ENCODE assay signal across 12 cellular contexts in the genomic region with DNA sequence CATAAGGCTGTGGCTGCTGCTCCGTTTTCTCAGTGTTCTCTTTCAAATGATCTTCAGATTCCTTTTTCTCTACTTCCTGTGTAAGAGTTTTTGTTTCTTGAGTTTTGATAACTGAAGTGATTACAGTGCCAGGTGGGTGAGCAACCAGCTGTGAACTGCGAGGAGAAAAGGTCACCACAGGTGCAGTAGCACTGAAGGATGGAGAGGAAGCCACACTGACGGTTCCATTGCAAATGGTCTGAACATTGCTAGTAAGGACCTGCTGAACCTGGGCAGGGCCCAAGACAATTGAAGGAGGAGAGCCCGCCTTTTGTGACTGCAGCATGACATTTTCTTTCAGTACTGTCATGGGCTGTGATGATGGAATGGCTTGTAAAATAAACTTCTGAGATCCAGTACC.
DNase-seq lines count a peak whose midpoint lies in the region; ATAC-seq, FAIRE-seq and TF ChIP-seq lines count a peak whose summit lies in the region.
"Had no signal": no experiment of that assay in that cellular context is flagged by ENCODE, and none has a peak within 500 bp of the region (broad histone marks: within the 10 kb centered on the region; RNA-seq: fewer than 3 reads in every experiment).

No MANE protein-coding gene starts in this region.

- no peaks in the 10 kb centered on the region for H3F3A ChIP-seq in smooth muscle cell (ENCODE audit: low read depth)

- H3K4me3 Mint-ChIP-seq in activated naive CD8-positive, alpha-beta T cell treated with anti-CD3 and anti-CD28 coated beads, Interleukin-2, amount 50 U/mL, for 24 hours: no peak overlapping the region

- peak; percentile 48 for ATAC-seq in HG03135 (IDR thresholded peaks at IDR 0.05; ENCODE audit: unreplicated experiment)
- peak; percentile 43 for ATAC-seq in activated naive CD8-positive, alpha-beta T cell treated with anti-CD3 and anti-CD28 coated beads, Interleukin-2, amount 50 U/mL, for 24 hours

- no peak overlapping the region for H3K4me2 ChIP-seq in smooth muscle cell

- H3K4me1 Mint-ChIP-seq in activated naive CD8-positive, alpha-beta T cell treated with anti-CD3 and anti-CD28 coated beads, Interleukin-2, amount 50 U/mL, for 24 hours: peaks cover 41% of the 10 kb centered on the region

- no peak for TF ChIP-seq CTCF in smooth muscle cell (IDR thresholded peaks at IDR 0.05; ENCODE audit: borderline replicate concordance, insufficient read depth, poor library complexity, severe bottlenecking)

- H3K9me3 Mint-ChIP-seq in activated naive CD8-positive, alpha-beta T cell treated with anti-CD3 and anti-CD28 coated beads, Interleukin-2, amount 50 U/mL, for 24 hours: no peaks in the 10 kb centered on the region

- DNase-seq in DMS79 treated with DMSO at 0.1 percent for 48 hours (lab: John Stamatoyannopoulos, UW): peak; percentile 79
- peak; percentile 38 for DNase-seq in GM19239 (ENCODE audit: insufficient read length, low spot score)
- DNase-seq in activated naive CD8-positive, alpha-beta T cell treated with anti-CD3 and anti-CD28 coated beads, Interleukin-2, amount 50 U/mL, for 24 hours: no peak
- DNase-seq in smooth muscle cell (lab: John Stamatoyannopoulos, UW; ENCODE audit: unreplicated experiment): no peak
- no peak for DNase-seq in NCI-H187 (lab: John Stamatoyannopoulos, UW)
- DNase-seq in HT-29 (ENCODE audit: low spot score): no peak
- no peak for DNase-seq in HuH-7 (ENCODE audit: low spot score)
- DNase-seq: Caco-2, kidney glomerular epithelial cell, NCI-H524 treated with DMSO at 0.1 percent for 48 hours, T1000 had no signal

- no peak overlapping the region for H3K4me3 ChIP-seq in smooth muscle cell

- peaks cover 48% of the 10 kb centered on the region for H3K36me3 Mint-ChIP-seq in activated naive CD8-positive, alpha-beta T cell treated with anti-CD3 and anti-CD28 coated beads, Interleukin-2, amount 50 U/mL, for 24 hours (ENCODE audit: low read depth)

- H3K79me2 ChIP-seq in smooth muscle cell (ENCODE audit: low read depth): no peaks in the 10 kb centered on the region

- no peaks in the 10 kb centered on the region for H3K27me3 ChIP-seq in smooth muscle cell (ENCODE audit: low read depth)

- H3K27ac Mint-ChIP-seq in activated naive CD8-positive, alpha-beta T cell treated with anti-CD3 and anti-CD28 coated beads, Interleukin-2, amount 50 U/mL, for 24 hours: peak overlapping the region; percentile 85

- peak; percentile 91 for FAIRE-seq in GM19239 (lab: Jason Lieb, UNC)

- no peak overlapping the region for H3K9ac ChIP-seq in smooth muscle cell (ENCODE audit: low read depth)

- no peaks in the 10 kb centered on the region for H3K4me1 ChIP-seq in smooth muscle cell (ENCODE audit: low read depth)
- H3K4me1 ChIP-seq: Caco-2 had no signal

- 94% methylated on average over 4 of the region's 4 CpGs for WGBS in smooth muscle cell (ENCODE audit: low lambda C conversion rate)

- H3K36me3 ChIP-seq in smooth muscle cell (ENCODE audit: low read depth): peaks cover 9% of the 10 kb centered on the region

- H3K27ac ChIP-seq in smooth muscle cell (ENCODE audit: low read depth): no peak overlapping the region

- H3K27me3 Mint-ChIP-seq in activated naive CD8-positive, alpha-beta T cell treated with anti-CD3 and anti-CD28 coated beads, Interleukin-2, amount 50 U/mL, for 24 hours: no peaks in the 10 kb centered on the region

- H4K20me1 ChIP-seq in smooth muscle cell (ENCODE audit: low read depth): peaks cover 3% of the 10 kb centered on the region

- no peak overlapping the region for H2AFZ ChIP-seq in smooth muscle cell (ENCODE audit: low read depth)

- no peaks in the 10 kb centered on the region for H3K9me3 ChIP-seq in smooth muscle cell (replicated peaks; ENCODE audit: low read depth)
- H3K9me3 ChIP-seq: Caco-2 had no signal

Comparison
In these comparisons a context has a peak if more than half of its experiments do, and no peak if none do; other contexts are left out.
1. DNase-seq: peak in DMS79 treated with DMSO at 0.1 percent for 48 hours (single experiment) and GM19239 (single experiment); none in activated naive CD8-positive, alpha-beta T cell treated with anti-CD3 and anti-CD28 coated beads, Interleukin-2, amount 50 U/mL, for 24 hours (single experiment), smooth muscle cell (single experiment), NCI-H187 (0 of 2), HT-29 (single experiment) and HuH-7 (single experiment).